In the genomic region with DNA sequence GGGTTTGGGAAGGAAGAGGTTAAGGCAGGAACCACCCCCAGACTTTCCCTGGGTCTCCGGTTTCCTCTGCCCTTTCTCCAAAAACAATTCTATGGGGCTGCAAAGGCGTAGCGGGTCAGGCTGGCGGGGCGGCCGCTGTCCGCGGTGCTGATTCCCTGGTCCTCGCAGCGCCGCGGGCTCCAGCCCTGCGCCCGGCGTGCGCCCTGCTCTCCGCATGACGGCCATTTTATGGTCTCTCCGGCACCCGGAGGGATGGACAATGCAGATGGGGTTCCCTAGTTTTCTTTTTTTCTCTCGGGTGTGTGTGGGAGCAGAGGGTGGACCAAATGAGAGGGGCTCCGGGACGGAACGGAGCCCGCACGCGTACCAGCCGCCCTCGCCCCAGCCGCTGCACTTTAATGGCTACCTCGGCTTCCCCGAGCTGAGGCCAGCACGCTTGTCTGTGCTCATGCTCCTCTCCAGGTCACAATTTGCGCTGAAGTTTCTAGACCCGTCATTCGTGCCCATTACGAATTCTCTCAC, we compare ENCODE assay signal across 1 cellular context.
A peak's percentile ranks its signal among the peaks of the same experiment; 100 is the strongest.
TF ChIP-seq lines count a peak whose summit lies in the region.

No MANE protein-coding gene starts in this region.

TF ChIP-seq in HEK293, 187 proteins besides CTCF, POLR2A, EP300 and RAD21 (continued from another document):
- TF ChIP-seq, protein P1, sequence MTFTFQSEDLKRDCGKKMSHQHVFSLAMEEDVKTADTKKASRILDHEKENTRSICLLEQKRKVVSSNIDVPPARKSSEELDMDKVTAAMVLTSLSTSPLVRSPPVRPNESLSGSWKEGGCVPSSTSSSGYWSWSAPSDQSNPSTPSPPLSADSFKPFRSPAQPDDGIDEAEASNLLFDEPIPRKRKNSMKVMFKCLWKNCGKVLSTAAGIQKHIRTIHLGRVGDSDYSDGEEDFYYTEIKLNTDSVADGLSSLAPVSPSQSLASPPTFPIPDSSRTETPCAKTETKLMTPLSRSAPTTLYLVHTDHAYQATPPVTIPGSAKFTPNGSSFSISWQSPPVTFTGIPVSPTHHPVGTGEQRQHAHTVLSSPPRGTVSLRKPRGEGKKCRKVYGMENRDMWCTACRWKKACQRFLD (tag by site-specific recombination; IDR thresholded peaks at IDR 0.05): no peak
- TF ChIP-seq ZSCAN30 (tag by site-specific recombination; IDR thresholded peaks at IDR 0.05) (peak; percentile 17; the same call in 1 of the 2 replicates), ZNF791 (tag by site-specific recombination; IDR thresholded peaks at IDR 0.05) (no peak), ZFP69B (tag by site-specific recombination; IDR thresholded peaks at IDR 0.05) (no peak), HOXD13 (CRISPR knock-in tag; IDR thresholded peaks at IDR 0.05; ENCODE audit: borderline replicate concordance) (no peak), HOXC10 (CRISPR knock-in tag; IDR thresholded peaks at IDR 0.05) (0 out of 2 replicates have a peak, but pooled peaks have one; percentile 5)
- TF ChIP-seq, protein P2, sequence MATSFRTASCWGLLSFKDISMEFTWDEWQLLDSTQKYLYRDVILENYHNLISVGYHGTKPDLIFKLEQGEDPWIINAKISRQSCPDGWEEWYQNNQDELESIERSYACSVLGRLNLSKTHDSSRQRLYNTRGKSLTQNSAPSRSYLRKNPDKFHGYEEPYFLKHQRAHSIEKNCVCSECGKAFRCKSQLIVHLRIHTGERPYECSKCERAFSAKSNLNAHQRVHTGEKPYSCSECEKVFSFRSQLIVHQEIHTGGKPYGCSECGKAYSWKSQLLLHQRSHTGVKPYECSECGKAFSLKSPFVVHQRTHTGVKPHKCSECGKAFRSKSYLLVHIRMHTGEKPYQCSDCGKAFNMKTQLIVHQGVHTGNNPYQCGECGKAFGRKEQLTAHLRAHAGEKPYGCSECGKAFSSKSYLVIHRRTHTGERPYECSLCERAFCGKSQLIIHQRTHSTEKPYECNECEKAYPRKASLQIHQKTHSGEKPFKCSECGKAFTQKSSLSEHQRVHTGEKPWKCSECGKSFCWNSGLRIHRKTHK (tag by site-specific recombination; IDR thresholded peaks at IDR 0.05): no peak
TF ChIP-seq in HEK293: peak in this region for 14.
